In the genomic region with DNA sequence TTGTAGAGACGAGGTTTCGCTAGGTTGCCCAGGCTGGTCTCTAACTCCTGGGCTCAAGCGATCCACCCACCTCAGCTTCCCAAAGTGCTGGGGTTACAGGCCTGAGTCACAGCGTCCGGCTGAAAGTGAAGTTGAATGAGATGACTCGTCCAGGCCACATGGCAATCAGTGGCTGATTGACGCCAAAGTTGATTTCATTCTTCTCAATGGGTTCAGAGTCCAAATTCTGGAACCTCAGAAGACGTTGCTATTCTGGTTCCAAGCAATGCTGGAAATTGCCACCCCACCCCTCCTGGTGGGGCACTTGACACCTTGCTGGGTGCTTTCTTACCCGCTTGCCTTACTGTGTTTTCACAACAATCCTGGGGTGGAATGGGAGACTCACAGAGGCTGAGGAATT, we compare ENCODE assay signal across 14 cellular contexts. TPM values are rescaled to one million over a fixed set of nuclear protein-coding genes. Genes with fewer than 3 reads are reported as not detected.
DNase-seq lines count a peak whose midpoint lies in the region; ATAC-seq, FAIRE-seq and TF ChIP-seq lines count a peak whose summit lies in the region.
"Had no signal": no experiment of that assay in that cellular context is flagged by ENCODE, and none has a peak within 500 bp of the region (broad histone marks: within the 10 kb centered on the region; RNA-seq: fewer than 3 reads in every experiment).

No MANE protein-coding gene starts in this region.

- TF ChIP-seq RAD21 in HepG2 (CRISPR knock-in tag; IDR thresholded peaks at IDR 0.05): no peak

- in situ Hi-C loops in HepG2 (cut with HindIII; ENCODE audit: extremely low pct_ligation_motif_present, low pct_unique_long_range_greater_than_20kb): no loop called here
- in situ Hi-C loops in transverse colon (cut with MboI; ENCODE audit: low pct_ligation_motif_present in 1 of 4, low pct_unique_long_range_greater_than_20kb in 1 of 4, low sequenced_read_pairs in 3 of 4): loop anchor here (5.0 to 25.0 kb wide), 7 partner anchors 77 to 314 kb away; no protein-coding TSS in a partner anchor

- H3K4me3 ChIP-seq in HepG2 (replicated peaks in 1 of 3; ENCODE audit: insufficient read depth in 1 of 3, low read depth in 2 of 3, low read length in 3 of 3) (no peak overlapping the region), right lobe of liver (no peak overlapping the region), transverse colon (no peak overlapping the region)
- H3K4me3 ChIP-seq: body of pancreas had no signal

- TF ChIP-seq POLR2A in HepG2 (IDR thresholded peaks at IDR 0.05; ENCODE audit: insufficient read depth in 1 of 2, low read depth in 2 of 2, low read length in 2 of 2) (no peak), right lobe of liver (IDR thresholded peaks at IDR 0.05) (no peak), transverse colon (IDR thresholded peaks at IDR 0.05) (no peak)

- H3K79me2 ChIP-seq in HepG2 (ENCODE audit: insufficient read depth, low read length): no peaks in the 10 kb centered on the region

- H3K36me3 ChIP-seq in HepG2 (replicated peaks in 1 of 2; ENCODE audit: control insufficient read depth in 1 of 2, insufficient read depth in 2 of 2, low read length in 2 of 2) (peaks cover 0 to 1% of the 10 kb centered on the region in 2 experiments; a peak in 1 of 5 replicates), right lobe of liver (no peaks in the 10 kb centered on the region), transverse colon (no peaks in the 10 kb centered on the region)

- CTCF ChIA-PET in HepG2 (lab: Yijun Ruan, JAX; ENCODE audit: low intra/inter-chr PET ratio, low total read pairs): interaction anchor here (1.7 to 2.3 kb wide), 4 partner anchors 71 to 287 kb away, joined by 5 to 34 read pairs (median 14); no protein-coding TSS in a partner anchor

- BruUV-seq in HepG2 (replicated peaks; lab: Mats Ljungman, UMichigan): no TSS peak

- FAIRE-seq in HepG2 (lab: Jason Lieb, UNC) (no peak), D721Med (lab: Jason Lieb, UNC) (no peak)
- FAIRE-seq: urothelium cell line had no signal

- peak; percentile 38 for DNase-seq in HepG2 (ENCODE audit: low spot score)
- no peak for DNase-seq in right lobe of liver
- peak; percentile 56 for DNase-seq in SW480 (ENCODE audit: low spot score)
- peak; percentile 60 for DNase-seq in glomerular visceral epithelial cell (ENCODE audit: extremely low spot score)
- DNase-seq in transverse colon: peak; percentile 74
- no peak for DNase-seq in D721Med (ENCODE audit: insufficient read length, low spot score)
- no peak for DNase-seq in SW 1271 (lab: John Stamatoyannopoulos, UW)
- no peak for DNase-seq in RPMI8226
- DNase-seq: activated T-cell treated with anti-CD3 and anti-CD28 coated beads, Interleukin-2, amount 50 U/mL, for 48 hours; body of pancreas; natural killer cell; NCI-H510A; SIG-M5 had no signal

- intact Hi-C loops in HepG2 (cut with micrococcal nuclease; ENCODE audit: unreplicated experiment): no loop called here
- intact Hi-C loops in right lobe of liver (cut with DNase I): loop anchor here (5.0 to 10.0 kb wide), 3 partner anchors 94 to 159 kb away; no protein-coding TSS in a partner anchor
- intact Hi-C loops in transverse colon (cut with DNase I; ENCODE audit: low total_unique reads): loop anchor here (5.0 to 10.0 kb wide), 2 partner anchors 89 to 147 kb away; no protein-coding TSS in a partner anchor

- H3K4me2 ChIP-seq in HepG2 (ENCODE audit: low read depth, low read length): no peak overlapping the region

- H3K27me3 ChIP-seq in HepG2 (ENCODE audit: control insufficient read depth in 1 of 2, insufficient read depth in 2 of 2, low read length in 2 of 2): no peaks in the 10 kb centered on the region
- H3K27me3 ChIP-seq in right lobe of liver: no peaks in the 10 kb centered on the region
- H3K27me3 ChIP-seq in transverse colon: no peaks in the 10 kb centered on the region
- H3K27me3 ChIP-seq: body of pancreas had no signal

- no peak for TF ChIP-seq EP300 in HepG2 (IDR thresholded peaks at IDR 0.05; ENCODE audit: low read depth in 2 of 2, low read length in 2 of 2)
- TF ChIP-seq EP300 in HepG2 (CRISPR knock-in tag; IDR thresholded peaks at IDR 0.05; ENCODE audit: borderline replicate concordance): no peak
- TF ChIP-seq EP300 in transverse colon (IDR thresholded peaks at IDR 0.05; ENCODE audit: low read depth): no peak

- H3K27ac ChIP-seq in HepG2 (ENCODE audit: extremely low read length, insufficient read depth, low read length) (no peak overlapping the region), right lobe of liver (no peak overlapping the region), transverse colon (peak overlapping the region; percentile 34 to 71 (median 62))
- H3K27ac ChIP-seq: body of pancreas had no signal

- no peaks in the 10 kb centered on the region for H3K9me3 ChIP-seq in HepG2 (ENCODE audit: low read length)
- no peaks in the 10 kb centered on the region for H3K9me3 ChIP-seq in right lobe of liver
- H3K9me3 ChIP-seq in transverse colon: no peaks in the 10 kb centered on the region
- H3K9me3 ChIP-seq: body of pancreas had no signal

- 83% methylated on average over 9 of the region's 9 CpGs for WGBS in HepG2 (ENCODE audit: low lambda C conversion rate)
- WGBS in right lobe of liver (ENCODE audit: insufficient coverage, low coverage, low lambda C conversion rate, missing lambda C conversion rate): 76% methylated on average over 5 of the region's 9 CpGs
- WGBS in transverse colon (ENCODE audit: low coverage in 1 of 2), 2 donors: 60% methylated on average over 1 to 8 of the region's 9 CpGs

- H4K20me1 ChIP-seq in HepG2 (ENCODE audit: insufficient read depth, low read length): no peaks in the 10 kb centered on the region

- H2AFZ ChIP-seq in HepG2 (ENCODE audit: low read length): no peak overlapping the region

- H3K9ac ChIP-seq in HepG2 (ENCODE audit: insufficient read depth, low read depth, low read length): no peak overlapping the region

- peaks cover 21% of the 10 kb centered on the region for H3K4me1 ChIP-seq in HepG2 (ENCODE audit: insufficient read depth, low read length)
- H3K4me1 ChIP-seq in right lobe of liver: no peaks in the 10 kb centered on the region
- peaks cover 17 to 42% (median 23%) of the 10 kb centered on the region in 4 donors for H3K4me1 ChIP-seq in transverse colon

- no peak for ATAC-seq in HepG2
- ATAC-seq in right lobe of liver: no peak
- ATAC-seq: body of pancreas had no signal

- POLR2A ChIA-PET in HepG2 (lab: Yijun Ruan, JAX): no interaction called here

- TF ChIP-seq CTCF in HepG2 (CRISPR knock-in tag; IDR thresholded peaks at IDR 0.05) (no peak), right lobe of liver (IDR thresholded peaks at IDR 0.05) (no peak), transverse colon (IDR thresholded peaks at IDR 0.05) (peak in 3 of 5 experiments; percentile 15 to 57 (median 37)), D721Med (IDR thresholded peaks at IDR 0.05; ENCODE audit: insufficient read depth, missing control alignments) (no peak)

RNA-seq across cellular contexts. Expression of gene ABCB9, which starts 14.9 kb away (rescaled TPM):
- total RNA-seq in HepG2 (2016; rRNA removed; fragmentation: Illumina TruSeq; extraction: Trizol) (3.4 and 6.0 TPM in 2 replicates), right lobe of liver (1 to 10 TPM in 2 of 6 experiments, under 1 TPM in 4; 0.48 to 1.4 (median 0.94) TPM), transverse colon (10 to 100 TPM in 1 of 4 donors, 1 to 10 TPM in 2, under 1 TPM in 1; 0.40 to 15.3 (median 9.2) TPM)
- 2.0 and 2.1 TPM in 2 replicates for total RNA-seq in HepG2 (2016; cell fraction: cytosol; rRNA removed; fragmentation: Illumina TruSeq; extraction: Trizol; ENCODE audit: low read depth)
- total RNA-seq in HepG2 (2016; cell fraction: insoluble cytoplasmic fraction; rRNA removed; fragmentation: Illumina TruSeq; extraction: Trizol): 3.8 and 6.2 TPM in 2 replicates
- total RNA-seq in HepG2 (2016; cell fraction: membrane; rRNA removed; fragmentation: Illumina TruSeq; extraction: Trizol): 4.2 and 4.6 TPM in 2 replicates
- 7.6 and 8.0 TPM in 2 replicates for total RNA-seq in HepG2 (2016; cell fraction: nucleus; rRNA removed; fragmentation: Illumina TruSeq; extraction: Trizol)
- 4.8 and 5.1 TPM in 2 replicates for polyA plus RNA-seq in HepG2 (2011; rRNA removed)
- 2.5 and 4.1 TPM in 2 replicates for polyA plus RNA-seq in HepG2 (2011; cell fraction: cytosol; rRNA removed)
- polyA plus RNA-seq in HepG2 (2011; cell fraction: nucleus; rRNA removed): 9.9 and 12.0 TPM in 2 replicates
- polyA plus RNA-seq in HepG2 (2012): 2.4 and 3.6 TPM in 2 replicates
- 0.78 and 1.3 TPM in 2 replicates for polyA plus RNA-seq in HepG2 (2016; cell fraction: cytosol; fragmentation: Illumina TruSeq; extraction: Trizol; ENCODE audit: low read depth)
- polyA plus RNA-seq in HepG2 (2016; cell fraction: insoluble cytoplasmic fraction; fragmentation: Illumina TruSeq; extraction: Trizol; ENCODE audit: low read depth): 2.3 and 4.0 TPM in 2 replicates
- polyA plus RNA-seq in HepG2 (2016; cell fraction: membrane; fragmentation: Illumina TruSeq; extraction: Trizol; ENCODE audit: low read depth): 1.7 and 2.1 TPM in 2 replicates
- polyA plus RNA-seq in HepG2 (2016; cell fraction: nucleus; fragmentation: Illumina TruSeq; extraction: Trizol; ENCODE audit: insufficient read depth, low read depth): 12.6 and 14.0 TPM in 2 replicates
- 16.7 and 18.1 TPM in 2 replicates for polyA minus RNA-seq in HepG2 (2011; rRNA and poly(A)+ RNA removed; ENCODE audit: low replicate concordance)
- 4.4 and 4.7 TPM in 2 replicates for polyA minus RNA-seq in HepG2 (2011; cell fraction: cytosol; rRNA and poly(A)+ RNA removed)
- 9.8 and 10.9 TPM in 2 replicates for polyA minus RNA-seq in HepG2 (2011; cell fraction: nucleus; rRNA and poly(A)+ RNA removed)

RNA-seq across cellular contexts. Expression of gene OGFOD2, which starts 23.6 kb away (rescaled TPM):
- total RNA-seq in HepG2 (2016; rRNA removed; fragmentation: Illumina TruSeq; extraction: Trizol) (10.6 and 14.6 TPM in 2 replicates), right lobe of liver (10 to 100 TPM in 5 of 6 experiments, 1 to 10 TPM in 1; 9.9 to 18.8 (median 14.1) TPM), transverse colon (10 to 100 TPM; 12.0 to 36.0 (median 18.4) TPM)
- total RNA-seq in HepG2 (2016; cell fraction: cytosol; rRNA removed; fragmentation: Illumina TruSeq; extraction: Trizol; ENCODE audit: low read depth): 4.5 and 4.8 TPM in 2 replicates
- total RNA-seq in HepG2 (2016; cell fraction: insoluble cytoplasmic fraction; rRNA removed; fragmentation: Illumina TruSeq; extraction: Trizol): 12.7 and 14.8 TPM in 2 replicates
- total RNA-seq in HepG2 (2016; cell fraction: membrane; rRNA removed; fragmentation: Illumina TruSeq; extraction: Trizol): 8.7 and 8.8 TPM in 2 replicates
- total RNA-seq in HepG2 (2016; cell fraction: nucleus; rRNA removed; fragmentation: Illumina TruSeq; extraction: Trizol): 11.1 and 14.0 TPM in 2 replicates
- 13.2 and 15.5 TPM in 2 replicates for polyA plus RNA-seq in HepG2 (2011; rRNA removed)
- polyA plus RNA-seq in HepG2 (2011; cell fraction: cytosol; rRNA removed): 10.6 and 23.9 TPM in 2 replicates
- 115 and 150 TPM in 2 replicates for polyA plus RNA-seq in HepG2 (2011; cell fraction: nucleus; rRNA removed)
- polyA plus RNA-seq in HepG2 (2012): 6.2 and 7.8 TPM in 2 replicates
- polyA plus RNA-seq in HepG2 (2016; cell fraction: cytosol; fragmentation: Illumina TruSeq; extraction: Trizol; ENCODE audit: low read depth): 7.1 and 7.6 TPM in 2 replicates
- 14.3 and 16.0 TPM in 2 replicates for polyA plus RNA-seq in HepG2 (2016; cell fraction: insoluble cytoplasmic fraction; fragmentation: Illumina TruSeq; extraction: Trizol; ENCODE audit: low read depth)
- polyA plus RNA-seq in HepG2 (2016; cell fraction: membrane; fragmentation: Illumina TruSeq; extraction: Trizol; ENCODE audit: low read depth): 10.5 and 12.0 TPM in 2 replicates
- 40.3 and 43.3 TPM in 2 replicates for polyA plus RNA-seq in HepG2 (2016; cell fraction: nucleus; fragmentation: Illumina TruSeq; extraction: Trizol; ENCODE audit: insufficient read depth, low read depth)
- 20.5 and 24.4 TPM in 2 replicates for polyA minus RNA-seq in HepG2 (2011; rRNA and poly(A)+ RNA removed; ENCODE audit: low replicate concordance)
- polyA minus RNA-seq in HepG2 (2011; cell fraction: cytosol; rRNA and poly(A)+ RNA removed): 6.2 and 10.0 TPM in 2 replicates
- polyA minus RNA-seq in HepG2 (2011; cell fraction: nucleus; rRNA and poly(A)+ RNA removed): 14.0 and 15.5 TPM in 2 replicates

RNA-seq across cellular contexts. Expression of gene ARL6IP4, which starts 29.1 kb away (rescaled TPM):
- total RNA-seq in HepG2 (2016; rRNA removed; fragmentation: Illumina TruSeq; extraction: Trizol) (178 and 220 TPM in 2 replicates), right lobe of liver (100 to 1,000 TPM in 5 of 6 experiments, 10 to 100 TPM in 1; 84.7 to 146 (median 110) TPM), transverse colon (100 to 1,000 TPM in 3 of 4 donors, 10 to 100 TPM in 1; 77.4 to 225 (median 184) TPM)
- total RNA-seq in HepG2 (2016; cell fraction: cytosol; rRNA removed; fragmentation: Illumina TruSeq; extraction: Trizol; ENCODE audit: low read depth): 710 and 791 TPM in 2 replicates
- total RNA-seq in HepG2 (2016; cell fraction: insoluble cytoplasmic fraction; rRNA removed; fragmentation: Illumina TruSeq; extraction: Trizol): 169 and 227 TPM in 2 replicates
- total RNA-seq in HepG2 (2016; cell fraction: membrane; rRNA removed; fragmentation: Illumina TruSeq; extraction: Trizol): 491 and 557 TPM in 2 replicates
- 80.1 and 103 TPM in 2 replicates for total RNA-seq in HepG2 (2016; cell fraction: nucleus; rRNA removed; fragmentation: Illumina TruSeq; extraction: Trizol)
- 155 and 179 TPM in 2 replicates for polyA plus RNA-seq in HepG2 (2011; rRNA removed)
- 176 and 208 TPM in 2 replicates for polyA plus RNA-seq in HepG2 (2011; cell fraction: cytosol; rRNA removed)
- polyA plus RNA-seq in HepG2 (2011; cell fraction: nucleus; rRNA removed): 332 and 368 TPM in 2 replicates
- polyA plus RNA-seq in HepG2 (2012): 109 and 121 TPM in 2 replicates
- polyA plus RNA-seq in HepG2 (2016; cell fraction: cytosol; fragmentation: Illumina TruSeq; extraction: Trizol; ENCODE audit: low read depth): 761 and 860 TPM in 2 replicates
- polyA plus RNA-seq in HepG2 (2016; cell fraction: insoluble cytoplasmic fraction; fragmentation: Illumina TruSeq; extraction: Trizol; ENCODE audit: low read depth): 159 and 186 TPM in 2 replicates
- 440 and 496 TPM in 2 replicates for polyA plus RNA-seq in HepG2 (2016; cell fraction: membrane; fragmentation: Illumina TruSeq; extraction: Trizol; ENCODE audit: low read depth)
- polyA plus RNA-seq in HepG2 (2016; cell fraction: nucleus; fragmentation: Illumina TruSeq; extraction: Trizol; ENCODE audit: insufficient read depth, low read depth): 178 and 189 TPM in 2 replicates
- polyA minus RNA-seq in HepG2 (2011; rRNA and poly(A)+ RNA removed; ENCODE audit: low replicate concordance): 30.5 and 34.7 TPM in 2 replicates
- polyA minus RNA-seq in HepG2 (2011; cell fraction: cytosol; rRNA and poly(A)+ RNA removed): 30.8 and 31.7 TPM in 2 replicates
- 19.3 and 22.6 TPM in 2 replicates for polyA minus RNA-seq in HepG2 (2011; cell fraction: nucleus; rRNA and poly(A)+ RNA removed)

RNA-seq across cellular contexts. Expression of gene VPS37B, which starts 55.5 kb away (rescaled TPM):
- 5.3 TPM in 2 replicates for total RNA-seq in HepG2 (2016; rRNA removed; fragmentation: Illumina TruSeq; extraction: Trizol)
- total RNA-seq in HepG2 (2016; cell fraction: cytosol; rRNA removed; fragmentation: Illumina TruSeq; extraction: Trizol; ENCODE audit: low read depth): 1.5 and 1.6 TPM in 2 replicates
- total RNA-seq in HepG2 (2016; cell fraction: insoluble cytoplasmic fraction; rRNA removed; fragmentation: Illumina TruSeq; extraction: Trizol): 4.0 and 5.3 TPM in 2 replicates
- total RNA-seq in HepG2 (2016; cell fraction: membrane; rRNA removed; fragmentation: Illumina TruSeq; extraction: Trizol): 5.1 and 5.2 TPM in 2 replicates
- 3.6 and 4.5 TPM in 2 replicates for total RNA-seq in HepG2 (2016; cell fraction: nucleus; rRNA removed; fragmentation: Illumina TruSeq; extraction: Trizol)
- polyA plus RNA-seq in HepG2 (2011; rRNA removed): 4.6 and 4.8 TPM in 2 replicates
- polyA plus RNA-seq in HepG2 (2011; cell fraction: cytosol; rRNA removed): 7.4 and 7.7 TPM in 2 replicates
- 7.8 and 10.1 TPM in 2 replicates for polyA plus RNA-seq in HepG2 (2011; cell fraction: nucleus; rRNA removed)
- polyA plus RNA-seq in HepG2 (2012): 4.7 and 5.8 TPM in 2 replicates
- 1.9 and 2.0 TPM in 2 replicates for polyA plus RNA-seq in HepG2 (2016; cell fraction: cytosol; fragmentation: Illumina TruSeq; extraction: Trizol; ENCODE audit: low read depth)
- polyA plus RNA-seq in HepG2 (2016; cell fraction: insoluble cytoplasmic fraction; fragmentation: Illumina TruSeq; extraction: Trizol; ENCODE audit: low read depth): 6.9 and 8.5 TPM in 2 replicates
- polyA plus RNA-seq in HepG2 (2016; cell fraction: membrane; fragmentation: Illumina TruSeq; extraction: Trizol; ENCODE audit: low read depth): 4.4 and 4.6 TPM in 2 replicates
- polyA plus RNA-seq in HepG2 (2016; cell fraction: nucleus; fragmentation: Illumina TruSeq; extraction: Trizol; ENCODE audit: insufficient read depth, low read depth): 8.1 and 10.3 TPM in 2 replicates
- 7.0 and 9.7 TPM in 2 replicates for polyA minus RNA-seq in HepG2 (2011; rRNA and poly(A)+ RNA removed; ENCODE audit: low replicate concordance)
- polyA minus RNA-seq in HepG2 (2011; cell fraction: cytosol; rRNA and poly(A)+ RNA removed): 6.2 and 6.3 TPM in 2 replicates
- 8.0 and 8.7 TPM in 2 replicates for polyA minus RNA-seq in HepG2 (2011; cell fraction: nucleus; rRNA and poly(A)+ RNA removed)
- total RNA-seq in right lobe of liver: 1 to 10 TPM; 5.2 to 6.7 (median 6.0) TPM
- total RNA-seq in transverse colon: 100 to 1,000 TPM in 2 of 4 donors, 10 to 100 TPM in 2; 46.6 to 126 (median 104) TPM

Comparison
In these comparisons a context has a peak if more than half of its experiments do, and no peak if none do; other contexts are left out.
1. DNase-seq: peak in HepG2 (single experiment), SW480 (single experiment), glomerular visceral epithelial cell (single experiment) and transverse colon (single experiment); none in right lobe of liver (0 of 3), D721Med (single experiment), SW 1271 (0 of 2) and RPMI8226 (single experiment).
2. H3K27ac ChIP-seq: peak in transverse colon (4 of 4); none in HepG2 (single experiment) and right lobe of liver (0 of 3).
3. CTCF ChIP-seq: peak in transverse colon (3 of 5); none in HepG2 (single experiment), right lobe of liver (0 of 4) and D721Med (single experiment).